Comparison of ENCODE assay signal across 16 cellular contexts in the genomic region with DNA sequence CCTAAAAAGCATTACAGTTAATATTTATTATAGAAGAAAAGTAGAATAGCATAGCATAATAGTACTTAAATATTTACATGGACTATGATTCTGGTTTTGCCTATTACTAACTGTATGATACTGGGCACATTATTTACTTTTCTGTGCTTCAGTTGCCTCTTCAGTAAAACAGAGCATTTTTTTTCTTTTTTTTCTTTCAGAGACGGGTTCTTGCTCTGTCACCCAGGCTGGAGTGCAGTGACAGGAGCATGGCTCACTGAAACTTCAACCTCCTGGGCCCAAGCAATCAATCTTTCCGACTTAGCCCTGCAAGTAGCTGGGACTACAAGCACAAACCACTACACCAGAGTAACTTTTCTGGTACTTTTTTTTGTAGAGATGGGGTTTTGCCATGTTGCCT. TPM values are rescaled to one million over a fixed set of nuclear protein-coding genes. Genes with fewer than 3 reads are reported as not detected.
DNase-seq lines count a peak whose midpoint lies in the region; ATAC-seq, FAIRE-seq and TF ChIP-seq lines count a peak whose summit lies in the region.
"Had no signal": no experiment of that assay in that cellular context is flagged by ENCODE, and none has a peak within 500 bp of the region (broad histone marks: within the 10 kb centered on the region; RNA-seq: fewer than 3 reads in every experiment).

No MANE protein-coding gene starts in this region.

- H3K4me2 ChIP-seq in OCI-LY3 (ENCODE audit: low read length) = peak overlapping the region; percentile 16
- H3K4me2 ChIP-seq in HepG2 (ENCODE audit: low read depth, low read length) = peak overlapping the region; percentile 61; the same call in 1 of the 2 replicates
- H3K4me2 ChIP-seq: BLaER1 treated with 17β-estradiol and CSF1 and Interleukin-3, amounts not matched to agents 10 nM and 100 nM had no signal

- H2AFZ ChIP-seq in OCI-LY3 (ENCODE audit: low read depth, low read length) (no peak overlapping the region), HepG2 (ENCODE audit: low read length) (no peak overlapping the region)

- peaks cover 55% of the 10 kb centered on the region for H3K36me3 Mint-ChIP-seq in WTC11

- peaks cover 52% of the 10 kb centered on the region for H3K4me1 ChIP-seq in OCI-LY3 (ENCODE audit: low read length)
- peaks cover 40% of the 10 kb centered on the region for H3K4me1 ChIP-seq in HepG2 (ENCODE audit: insufficient read depth, low read length)
- H3K4me1 ChIP-seq in sigmoid colon = peaks cover 0 to 25% (median 20%) of the 10 kb centered on the region in 4 donors

- H4K20me1 ChIP-seq in OCI-LY3 (ENCODE audit: insufficient read depth, low read length) = no peaks in the 10 kb centered on the region
- H4K20me1 ChIP-seq in HepG2 (ENCODE audit: insufficient read depth, low read length) = no peaks in the 10 kb centered on the region
- H4K20me1 ChIP-seq: BLaER1 treated with 17β-estradiol and CSF1 and Interleukin-3, amounts not matched to agents 10 nM and 100 nM had no signal

- TF ChIP-seq CTCF in OCI-LY3 (IDR thresholded peaks at IDR 0.05; ENCODE audit: low read depth, low read length) (no peak), WTC11 (IDR thresholded peaks at IDR 0.05) (no peak), HepG2 (CRISPR knock-in tag; IDR thresholded peaks at IDR 0.05) (no peak), sigmoid colon (IDR thresholded peaks at IDR 0.05) (no peak)

- 0 out of 2 replicates have a peak overlapping the region, but pooled peaks have one; percentile 16 for H3K27ac Mint-ChIP-seq in WTC11
- H3K27ac Mint-ChIP-seq: B cell; CD8-positive, alpha-beta T cell; HFFc6; IgD-negative memory B cell had no signal

- WGBS in HepG2 (ENCODE audit: low lambda C conversion rate) = 58% methylated on average over 2 of the region's 2 CpGs
- 77 to 87% methylated on average over 2 of the region's 2 CpGs for WGBS in sigmoid colon, 2 donors

- TF ChIP-seq POLR2A in HepG2 (IDR thresholded peaks at IDR 0.05; ENCODE audit: insufficient read depth in 1 of 2, low read depth in 2 of 2, low read length in 2 of 2) (no peak), sigmoid colon (IDR thresholded peaks at IDR 0.05) (no peak)

- POLR2A ChIA-PET in WTC11 (lab: Charles Lee) (no interaction called here), HepG2 (lab: Yijun Ruan, JAX) (interaction anchor here (1.3 kb wide), 1 partner anchor 28 kb away, joined by 3 read pairs; no protein-coding TSS in a partner anchor)

- no peak for TF ChIP-seq EP300 in HepG2 (IDR thresholded peaks at IDR 0.05; ENCODE audit: low read depth in 2 of 2, low read length in 2 of 2)
- TF ChIP-seq EP300 in HepG2 (CRISPR knock-in tag; IDR thresholded peaks at IDR 0.05; ENCODE audit: borderline replicate concordance) = no peak
- TF ChIP-seq EP300 in sigmoid colon (IDR thresholded peaks at IDR 0.05) = no peak

- no peaks in the 10 kb centered on the region for H3K9me3 ChIP-seq in OCI-LY3 (ENCODE audit: insufficient read depth, low read length)
- H3K9me3 ChIP-seq in HepG2 (ENCODE audit: low read length) = no peaks in the 10 kb centered on the region
- no peaks in the 10 kb centered on the region for H3K9me3 ChIP-seq in sigmoid colon
- H3K9me3 ChIP-seq: BLaER1 treated with 17β-estradiol and CSF1 and Interleukin-3, amounts not matched to agents 10 nM and 100 nM had no signal

- DNase-seq in WTC11 (ENCODE audit: low spot score) (no peak), HepG2 (ENCODE audit: low spot score) (no peak), sigmoid colon (no peak), NCI-H510A (lab: John Stamatoyannopoulos, UW) (no peak), NCI-H2196 (lab: John Stamatoyannopoulos, UW; ENCODE audit: unreplicated experiment) (no peak), LoVo (ENCODE audit: low spot score) (no peak)
- DNase-seq: Calu3; CD8-positive, alpha-beta T cell; GOT3; H7; HFFc6 had no signal

- H3K4me3 ChIP-seq in OCI-LY3 (ENCODE audit: low read length) (no peak overlapping the region), HepG2 (replicated peaks in 1 of 3; ENCODE audit: insufficient read depth in 1 of 3, low read depth in 2 of 3, low read length in 3 of 3) (no peak overlapping the region), sigmoid colon (no peak overlapping the region)
- H3K4me3 ChIP-seq: BLaER1 treated with 17β-estradiol and CSF1 and Interleukin-3, amounts not matched to agents 10 nM and 100 nM had no signal

- CTCF ChIA-PET in WTC11 (lab: Charles Lee) (no interaction called here), HepG2 (lab: Yijun Ruan, JAX; ENCODE audit: low intra/inter-chr PET ratio, low total read pairs) (no interaction called here)

- H3K27me3 ChIP-seq in OCI-LY3 (ENCODE audit: low read depth, low read length) (no peaks in the 10 kb centered on the region), HepG2 (ENCODE audit: control insufficient read depth in 1 of 2, insufficient read depth in 2 of 2, low read length in 2 of 2) (no peaks in the 10 kb centered on the region), sigmoid colon (no peaks in the 10 kb centered on the region)
- H3K27me3 ChIP-seq: BLaER1 treated with 17β-estradiol and CSF1 and Interleukin-3, amounts not matched to agents 10 nM and 100 nM had no signal

- H3K27me3 Mint-ChIP-seq in WTC11 (ENCODE audit: low read depth) = no peaks in the 10 kb centered on the region
- H3K27me3 Mint-ChIP-seq: B cell, IgD-negative memory B cell had no signal

- peaks cover 8% of the 10 kb centered on the region for H3K36me3 ChIP-seq in OCI-LY3 (replicated peaks; ENCODE audit: low read depth, low read length)
- H3K36me3 ChIP-seq in HepG2 (replicated peaks in 1 of 2; ENCODE audit: control insufficient read depth in 1 of 2, insufficient read depth in 2 of 2, low read length in 2 of 2) = peaks cover 0 to 8% of the 10 kb centered on the region in 2 experiments; a peak in 1 of 5 replicates
- peaks cover 0 to 60% (median 2%) of the 10 kb centered on the region in 4 donors for H3K36me3 ChIP-seq in sigmoid colon

- no peaks in the 10 kb centered on the region for H3K9me3 Mint-ChIP-seq in WTC11
- H3K9me3 Mint-ChIP-seq: CD8-positive, alpha-beta T cell; HFFc6; IgD-negative memory B cell had no signal

- no peak for FAIRE-seq in HepG2 (lab: Jason Lieb, UNC)

- intact Hi-C loops in HepG2 (cut with micrococcal nuclease; ENCODE audit: unreplicated experiment) = loop anchor here (10.0 kb wide), 1 partner anchor 84 kb away; no protein-coding TSS in a partner anchor
- intact Hi-C loops in sigmoid colon (cut with DNase I) = loop anchor here (5.0 kb wide), 1 partner anchor 81 kb away; no protein-coding TSS in a partner anchor

- no peak for TF ChIP-seq RAD21 in HepG2 (CRISPR knock-in tag; IDR thresholded peaks at IDR 0.05)

- no peak overlapping the region for H3K9ac ChIP-seq in OCI-LY3 (ENCODE audit: low read length)
- peak overlapping the region; percentile 5; the same call in 1 of the 2 replicates for H3K9ac ChIP-seq in HepG2 (ENCODE audit: insufficient read depth, low read depth, low read length)
- H3K9ac ChIP-seq: BLaER1 treated with 17β-estradiol and CSF1 and Interleukin-3, amounts not matched to agents 10 nM and 100 nM had no signal

- in situ Hi-C loops in HepG2 (cut with HindIII; ENCODE audit: extremely low pct_ligation_motif_present, low pct_unique_long_range_greater_than_20kb) = no loop called here

- H3K4me1 Mint-ChIP-seq in WTC11 = no peaks in the 10 kb centered on the region

- ATAC-seq in WTC11 (no peak), HepG2 (peak; percentile 50)
- ATAC-seq: CD8-positive, alpha-beta T cell; HCT116 had no signal

- no peak overlapping the region for H3K4me3 Mint-ChIP-seq in WTC11
- H3K4me3 Mint-ChIP-seq: B cell; CD8-positive, alpha-beta T cell; HFFc6; IgD-negative memory B cell had no signal

- no TSS peak for BruUV-seq in HepG2 (replicated peaks; lab: Mats Ljungman, UMichigan)

- H3K79me2 ChIP-seq in OCI-LY3 (ENCODE audit: low read length) (no peaks in the 10 kb centered on the region), HepG2 (ENCODE audit: insufficient read depth, low read length) (no peaks in the 10 kb centered on the region)

- H3K27ac ChIP-seq in OCI-LY3 (ENCODE audit: low read length) (no peak overlapping the region), HepG2 (ENCODE audit: extremely low read length, insufficient read depth, low read length) (peak overlapping the region; percentile 83), sigmoid colon (peak overlapping the region in 3 of 4 donors; percentile 63 to 71 (median 67))
- H3K27ac ChIP-seq: BLaER1 treated with 17β-estradiol and CSF1 and Interleukin-3, amounts not matched to agents 10 nM and 100 nM had no signal

RNA-seq across cellular contexts. Expression of a gene that starts 47.0 kb away (rescaled TPM):
- 34.8 to 43.1 TPM (median 41.7 TPM) in 3 replicates for total RNA-seq in WTC11 (2021)
- total RNA-seq in HepG2 (2016; rRNA removed; fragmentation: Illumina TruSeq; extraction: Trizol) = 28.1 and 52.1 TPM in 2 replicates
- total RNA-seq in HepG2 (2016; cell fraction: cytosol; rRNA removed; fragmentation: Illumina TruSeq; extraction: Trizol; ENCODE audit: low read depth) = 29.8 and 30.1 TPM in 2 replicates
- 29.9 and 49.6 TPM in 2 replicates for total RNA-seq in HepG2 (2016; cell fraction: insoluble cytoplasmic fraction; rRNA removed; fragmentation: Illumina TruSeq; extraction: Trizol)
- 48.6 and 49.9 TPM in 2 replicates for total RNA-seq in HepG2 (2016; cell fraction: membrane; rRNA removed; fragmentation: Illumina TruSeq; extraction: Trizol)
- 19.3 and 23.2 TPM in 2 replicates for total RNA-seq in HepG2 (2016; cell fraction: nucleus; rRNA removed; fragmentation: Illumina TruSeq; extraction: Trizol)
- 12.6 and 15.7 TPM in 2 replicates for polyA plus RNA-seq in HepG2 (2011; rRNA removed)
- polyA plus RNA-seq in HepG2 (2011; cell fraction: cytosol; rRNA removed) = 12.4 and 14.4 TPM in 2 replicates
- 6.8 and 22.5 TPM in 2 replicates for polyA plus RNA-seq in HepG2 (2011; cell fraction: nucleus; rRNA removed)
- 25.0 and 29.0 TPM in 2 replicates for polyA plus RNA-seq in HepG2 (2012)
- polyA plus RNA-seq in HepG2 (2016; cell fraction: cytosol; fragmentation: Illumina TruSeq; extraction: Trizol; ENCODE audit: low read depth) = 37.1 and 42.6 TPM in 2 replicates
- polyA plus RNA-seq in HepG2 (2016; cell fraction: insoluble cytoplasmic fraction; fragmentation: Illumina TruSeq; extraction: Trizol; ENCODE audit: low read depth) = 61.5 and 63.2 TPM in 2 replicates
- polyA plus RNA-seq in HepG2 (2016; cell fraction: membrane; fragmentation: Illumina TruSeq; extraction: Trizol; ENCODE audit: low read depth) = 44.2 and 46.2 TPM in 2 replicates
- 28.3 and 28.8 TPM in 2 replicates for polyA plus RNA-seq in HepG2 (2016; cell fraction: nucleus; fragmentation: Illumina TruSeq; extraction: Trizol; ENCODE audit: insufficient read depth, low read depth)
- 20.7 and 24.7 TPM in 2 replicates for polyA minus RNA-seq in HepG2 (2011; rRNA and poly(A)+ RNA removed; ENCODE audit: low replicate concordance)
- 20.1 and 21.1 TPM in 2 replicates for polyA minus RNA-seq in HepG2 (2011; cell fraction: cytosol; rRNA and poly(A)+ RNA removed)
- polyA minus RNA-seq in HepG2 (2011; cell fraction: nucleus; rRNA and poly(A)+ RNA removed) = 16.4 and 23.9 TPM in 2 replicates
- 100 to 1,000 TPM; 142 to 213 (median 186) TPM for total RNA-seq in sigmoid colon
- polyA plus RNA-seq in sigmoid colon = 10 to 100 TPM; 31.8 to 36.0 (median 34.7) TPM

RNA-seq across cellular contexts. Expression of a gene that starts 48.0 kb away (rescaled TPM):
- 62.4 to 84.0 TPM (median 73.8 TPM) in 3 replicates for total RNA-seq in WTC11 (2021)
- total RNA-seq in HepG2 (2016; rRNA removed; fragmentation: Illumina TruSeq; extraction: Trizol) = 22.9 and 39.8 TPM in 2 replicates
- total RNA-seq in HepG2 (2016; cell fraction: cytosol; rRNA removed; fragmentation: Illumina TruSeq; extraction: Trizol; ENCODE audit: low read depth) = 2.1 and 3.1 TPM in 2 replicates
- total RNA-seq in HepG2 (2016; cell fraction: insoluble cytoplasmic fraction; rRNA removed; fragmentation: Illumina TruSeq; extraction: Trizol) = 22.9 and 39.1 TPM in 2 replicates
- 3.9 and 4.4 TPM in 2 replicates for total RNA-seq in HepG2 (2016; cell fraction: membrane; rRNA removed; fragmentation: Illumina TruSeq; extraction: Trizol)
- 22.1 and 23.0 TPM in 2 replicates for total RNA-seq in HepG2 (2016; cell fraction: nucleus; rRNA removed; fragmentation: Illumina TruSeq; extraction: Trizol)
- polyA plus RNA-seq in HepG2 (2011; rRNA removed) = 8.4 and 12.0 TPM in 2 replicates
- 3.7 and 5.6 TPM in 2 replicates for polyA plus RNA-seq in HepG2 (2011; cell fraction: cytosol; rRNA removed)
- polyA plus RNA-seq in HepG2 (2011; cell fraction: nucleus; rRNA removed) = 8.3 and 10.1 TPM in 2 replicates
- 11.4 and 13.4 TPM in 2 replicates for polyA plus RNA-seq in HepG2 (2012)
- 0.24 and 0.36 TPM in 2 replicates for polyA plus RNA-seq in HepG2 (2016; cell fraction: cytosol; fragmentation: Illumina TruSeq; extraction: Trizol; ENCODE audit: low read depth)
- 18.8 and 19.2 TPM in 2 replicates for polyA plus RNA-seq in HepG2 (2016; cell fraction: insoluble cytoplasmic fraction; fragmentation: Illumina TruSeq; extraction: Trizol; ENCODE audit: low read depth)
- polyA plus RNA-seq in HepG2 (2016; cell fraction: membrane; fragmentation: Illumina TruSeq; extraction: Trizol; ENCODE audit: low read depth) = 0.94 and 1.2 TPM in 2 replicates
- 19.3 and 20.9 TPM in 2 replicates for polyA plus RNA-seq in HepG2 (2016; cell fraction: nucleus; fragmentation: Illumina TruSeq; extraction: Trizol; ENCODE audit: insufficient read depth, low read depth)
- 10.1 and 40.5 TPM in 2 replicates for polyA minus RNA-seq in HepG2 (2011; rRNA and poly(A)+ RNA removed; ENCODE audit: low replicate concordance)
- polyA minus RNA-seq in HepG2 (2011; cell fraction: cytosol; rRNA and poly(A)+ RNA removed) = 15.8 and 18.4 TPM in 2 replicates
- 31.4 and 39.4 TPM in 2 replicates for polyA minus RNA-seq in HepG2 (2011; cell fraction: nucleus; rRNA and poly(A)+ RNA removed)
- total RNA-seq in sigmoid colon = 10 to 100 TPM; 24.4 to 43.9 (median 29.9) TPM
- polyA plus RNA-seq in sigmoid colon = 1 to 10 TPM; 1.8 to 6.4 (median 3.5) TPM
